In genomic region chr3:4981688-4982494, GRCh38 we compare ENCODE assay signal across 9 cellular contexts. TPM values are rescaled to one million over a fixed set of nuclear protein-coding genes. Genes with fewer than 3 reads are reported as not detected.
DNase-seq lines count a peak whose midpoint lies in the region; ATAC-seq and TF ChIP-seq lines count a peak whose summit lies in the region.
"Had no signal": no experiment of that assay in that cellular context is flagged by ENCODE, and none has a peak within 500 bp of the region (broad histone marks: within the 10 kb centered on the region; RNA-seq: fewer than 3 reads in every experiment).

No MANE protein-coding gene starts in this region.

- BruUV-seq in A673 (replicated peaks; lab: Mats Ljungman, UMichigan) = no TSS peak

- ATAC-seq in GM18505 (IDR thresholded peaks at IDR 0.05; ENCODE audit: unreplicated experiment) (no peak), T-cell (replicated peaks in 1 of 4) (no peak), GM18907 (IDR thresholded peaks at IDR 0.05; ENCODE audit: unreplicated experiment) (no peak)
- ATAC-seq: left colon had no signal

- no peaks in the 10 kb centered on the region for H3K9me3 Mint-ChIP-seq in T-cell

- POLR2A ChIA-PET in A673 (lab: Charles Lee; ENCODE audit: low non-redundant PET) (no interaction called here), T-cell (lab: Charles Lee) (interaction anchor here in 1 of 2 donors (0.6 to 0.8 kb wide), 3 partner anchors 11 to 38 kb away, joined by 3 to 5 read pairs (median 3); no protein-coding TSS in a partner anchor)

- H3K27ac Mint-ChIP-seq in T-cell = peak overlapping the region; percentile 79 to 80

- DNase-seq in A673 (ENCODE audit: low spot score) (no peak), T-cell (no peak), fibroblast of lung (ENCODE audit: low read depth in 2 of 2) (peak; percentile 76 to 85), skeletal muscle cell (ENCODE audit: low read depth) (no peak), OCI-M2 (lab: John Stamatoyannopoulos, UW; ENCODE audit: unreplicated experiment) (no peak), globus pallidus (ENCODE audit: low spot score) (no peak)

- intact Hi-C loops in A673 (cut with micrococcal nuclease; ENCODE audit: unreplicated experiment) = no loop called here

- H3K4me3 ChIP-seq in A673 (ENCODE audit: low read depth, low read length, poor library complexity, severe bottlenecking) (no peak overlapping the region), fibroblast of lung (replicated peaks in 1 of 4; ENCODE audit: control extremely low read depth in 1 of 4, insufficient read depth in 1 of 4, low read depth in 3 of 4, low read length in 4 of 4) (peak overlapping the region; percentile 28 to 97 (median 53)), skeletal muscle cell (ENCODE audit: low read depth, low read length) (peak overlapping the region; percentile 100)

- H3K4me2 ChIP-seq in fibroblast of lung (ENCODE audit: extremely low read depth, insufficient read depth, low read length) = peak overlapping the region; percentile 92

- peaks cover 4% of the 10 kb centered on the region for H3K36me3 ChIP-seq in A673 (ENCODE audit: insufficient read depth, low read length, poor library complexity, severe bottlenecking)
- H3K36me3 ChIP-seq in fibroblast of lung (ENCODE audit: control insufficient read depth, insufficient read depth, low read length) = peaks cover 5% of the 10 kb centered on the region

- no peaks in the 10 kb centered on the region for H4K20me1 ChIP-seq in fibroblast of lung (ENCODE audit: control insufficient read depth, extremely low read depth, insufficient read depth, low read length)

- peak; percentile 26 for TF ChIP-seq POLR2A in GM18505 (IDR thresholded peaks at IDR 0.05; ENCODE audit: borderline replicate concordance, extremely low read depth, insufficient read depth, insufficient read length)

- H3K27ac ChIP-seq in A673 (ENCODE audit: low read depth, low read length, poor library complexity, severe bottlenecking) (no peak overlapping the region), fibroblast of lung (ENCODE audit: insufficient read depth, low read length) (peak overlapping the region; percentile 57)

- no peak overlapping the region for H2AFZ ChIP-seq in fibroblast of lung (ENCODE audit: low read length)

- peaks cover 20% of the 10 kb centered on the region for H3K36me3 Mint-ChIP-seq in T-cell

- H3K9ac ChIP-seq in fibroblast of lung (ENCODE audit: insufficient read depth, low read length) = no peak overlapping the region

- H3K4me1 Mint-ChIP-seq in T-cell = peaks cover 70 to 72% (median 71%) of the 10 kb centered on the region in 3 donors

- H3K9me3 ChIP-seq in A673 (ENCODE audit: low read depth, low read length, poor library complexity, severe bottlenecking) = no peaks in the 10 kb centered on the region
- H3K9me3 ChIP-seq in fibroblast of lung (ENCODE audit: control insufficient read depth, insufficient read depth, low read depth, low read length) = no peaks in the 10 kb centered on the region

- H3K4me3 Mint-ChIP-seq in T-cell = peak overlapping the region; percentile 62 to 95 (median 83)

- peaks cover 34% of the 10 kb centered on the region for H3K79me2 ChIP-seq in fibroblast of lung (ENCODE audit: control insufficient read depth, insufficient read depth, low read length)

- peaks cover 36% of the 10 kb centered on the region for H3K4me1 ChIP-seq in A673 (ENCODE audit: insufficient read depth, low read length, poor library complexity, severe bottlenecking)
- H3K4me1 ChIP-seq in fibroblast of lung (ENCODE audit: control insufficient read depth, extremely low read depth, insufficient read depth, low read length) = peaks cover 34% of the 10 kb centered on the region

- no peaks in the 10 kb centered on the region for H3K27me3 Mint-ChIP-seq in T-cell

- CTCF ChIA-PET in A673 (lab: Charles Lee) (no interaction called here), T-cell (lab: Charles Lee) (interaction anchor here (0.6 to 1.5 kb wide), 3 partner anchors 9 to 55 kb away, joined by 3 to 5 read pairs (median 3); no protein-coding TSS in a partner anchor)

- TF ChIP-seq CTCF in A673 (conservative IDR thresholded peaks at IDR 0.05; ENCODE audit: low read depth, low read length) = peak; percentile 33; the same call in 1 of the 2 replicates
- peak; percentile 47 to 60 for TF ChIP-seq CTCF in fibroblast of lung (conservative IDR thresholded peaks at IDR 0.05 in 1 of 2, IDR thresholded peaks at IDR 0.05 in 1 of 2; ENCODE audit: low read depth in 1 of 2, low read length in 2 of 2)

- H3K27me3 ChIP-seq in A673 (replicated peaks; ENCODE audit: insufficient read depth, low read depth, low read length, poor library complexity) (no peaks in the 10 kb centered on the region), fibroblast of lung (ENCODE audit: control insufficient read depth, insufficient read depth, low read length) (no peaks in the 10 kb centered on the region)

RNA-seq across cellular contexts. Expression of gene BHLHE40, which starts 2.7 kb away (rescaled TPM):
- total RNA-seq in A673 (2021) = 3.0 and 3.5 TPM in 2 replicates
- 100 to 1,000 TPM in 1 of 5 donors, 10 to 100 TPM in 4; 54.1 to 177 (median 85.8) TPM for total RNA-seq in T-cell
- total RNA-seq in fibroblast of lung = 12.8 and 16.7 TPM in 2 replicates
- 20.8 and 28.4 TPM in 2 replicates for polyA plus RNA-seq in fibroblast of lung
- 20.9 and 37.6 TPM in 2 replicates for polyA plus RNA-seq in fibroblast of lung (2012)
- polyA minus RNA-seq in fibroblast of lung (ENCODE audit: low replicate concordance) = 46.1 and 68.2 TPM in 2 replicates

Comparison
In these comparisons a context has a peak if more than half of its experiments do, and no peak if none do; other contexts are left out.
1. DNase-seq: peak in fibroblast of lung (2 of 2); none in A673 (single experiment), T-cell (0 of 34), skeletal muscle cell (single experiment), OCI-M2 (single experiment) and globus pallidus (single experiment).